Comparison of ENCODE assay signal across 21 cellular contexts in genomic region chr17:77637807-77638182, GRCh38.
DNase-seq lines count a peak whose midpoint lies in the region; ATAC-seq and TF ChIP-seq lines count a peak whose summit lies in the region.
"Had no signal": no experiment of that assay in that cellular context is flagged by ENCODE, and none has a peak within 500 bp of the region (broad histone marks: within the 10 kb centered on the region; RNA-seq: fewer than 3 reads in every experiment).

No MANE protein-coding gene starts in this region.

- H3K36me3 ChIP-seq in neural progenitor cell (no peaks in the 10 kb centered on the region), colonic mucosa (no peaks in the 10 kb centered on the region)

- H3K4me1 ChIP-seq in neural progenitor cell = peaks cover 33% of the 10 kb centered on the region
- no peaks in the 10 kb centered on the region for H3K4me1 ChIP-seq in colonic mucosa
- H3K4me1 ChIP-seq: body of pancreas had no signal

- TF ChIP-seq CTCF in neural progenitor cell (IDR thresholded peaks at IDR 0.05) = no peak
- TF ChIP-seq CTCF in colonic mucosa (IDR thresholded peaks at IDR 0.05) = no peak

- peak overlapping the region; percentile 93 for H3K27ac Mint-ChIP-seq in neural progenitor cell
- H3K27ac Mint-ChIP-seq: activated naive CD8-positive, alpha-beta T cell treated with anti-CD3 and anti-CD28 coated beads, Interleukin-2, amount 10 ng/mL, durations not matched to agents 7 days and 5 days; activated T-helper 17 cell treated with anti-CD3 and anti-CD28 coated beads, Interleukin-2, amount 50 U/mL, for 72 hours; CD4-positive, alpha-beta memory T cell; natural killer cell; T-helper 17 cell had no signal

- no peaks in the 10 kb centered on the region for H3K9me3 ChIP-seq in neural progenitor cell (ENCODE audit: low read depth)
- no peaks in the 10 kb centered on the region for H3K9me3 ChIP-seq in colonic mucosa
- H3K9me3 ChIP-seq: body of pancreas had no signal

- no peak for ATAC-seq in GM18517 (IDR thresholded peaks at IDR 0.05; ENCODE audit: unreplicated experiment)
- ATAC-seq: activated T-helper 17 cell treated with anti-CD3 and anti-CD28 coated beads, Interleukin-2, amount 50 U/mL, for 72 hours; body of pancreas; left cardiac atrium; Panc1; T-helper 17 cell had no signal

- H4K20me1 ChIP-seq in neural progenitor cell (ENCODE audit: low read depth) = no peaks in the 10 kb centered on the region

- peaks cover 51% of the 10 kb centered on the region for H3K4me1 Mint-ChIP-seq in neural progenitor cell
- H3K4me1 Mint-ChIP-seq: natural killer cell had no signal

- intact Hi-C loops in colonic mucosa (cut with DNase I) = no loop called here

- DNase-seq in ELF-1 (ENCODE audit: low read depth, low spot score) = peak; percentile 47
- peak; percentile 68 to 92 for DNase-seq in NCI-H524 (lab: John Stamatoyannopoulos, UW)
- peak; percentile 86 for DNase-seq in neural progenitor cell (ENCODE audit: low spot score)
- DNase-seq in DMS153 treated with DMSO at 0.1 percent for 48 hours (lab: John Stamatoyannopoulos, UW; ENCODE audit: unreplicated experiment) = no peak
- no peak for DNase-seq in colonic mucosa
- DNase-seq: activated naive CD8-positive, alpha-beta T cell treated with anti-CD3 and anti-CD28 coated beads, Interleukin-2, amount 10 ng/mL, durations not matched to agents 7 days and 5 days; body of pancreas; CD4-positive, alpha-beta memory T cell; DMS79; KG1; left cardiac atrium; natural killer cell; NCI-H146; NCI-H2171 treated with DMSO at 0.1 percent for 48 hours; stimulated activated CD4-positive, alpha-beta T cell treated with anti-CD3 and anti-CD28 coated beads, Interleukin-1b, Interleukin-23, amount 100 ng/mL, for 48 hours; T-helper 17 cell had no signal

- no peak overlapping the region for H3K4me2 ChIP-seq in neural progenitor cell

- H3K27me3 Mint-ChIP-seq in neural progenitor cell (ENCODE audit: insufficient read depth, low read depth) = peaks cover 16% of the 10 kb centered on the region

- no peak overlapping the region for H3K4me3 Mint-ChIP-seq in neural progenitor cell
- H3K4me3 Mint-ChIP-seq: activated naive CD8-positive, alpha-beta T cell treated with anti-CD3 and anti-CD28 coated beads, Interleukin-2, amount 10 ng/mL, durations not matched to agents 7 days and 5 days; activated T-helper 17 cell treated with anti-CD3 and anti-CD28 coated beads, Interleukin-2, amount 50 U/mL, for 72 hours; CD4-positive, alpha-beta memory T cell; natural killer cell; T-helper 17 cell had no signal

- H3K27me3 ChIP-seq in neural progenitor cell (no peaks in the 10 kb centered on the region), colonic mucosa (no peaks in the 10 kb centered on the region)
- H3K27me3 ChIP-seq: body of pancreas had no signal

- H3K4me3 ChIP-seq in neural progenitor cell (no peak overlapping the region), colonic mucosa (no peak overlapping the region)
- H3K4me3 ChIP-seq: body of pancreas, coronary artery had no signal

- H3F3A ChIP-seq in neural progenitor cell (ENCODE audit: low read depth) = peaks cover 16% of the 10 kb centered on the region

- H3K27ac ChIP-seq in cingulate gyrus (ENCODE audit: low read depth, low read length) = peak overlapping the region; percentile 10
- no peak overlapping the region for H3K27ac ChIP-seq in neural progenitor cell
- H3K27ac ChIP-seq in colonic mucosa = no peak overlapping the region
- H3K27ac ChIP-seq: body of pancreas, coronary artery had no signal

- H3K79me2 ChIP-seq in neural progenitor cell (ENCODE audit: low read depth) = no peaks in the 10 kb centered on the region

- no peaks in the 10 kb centered on the region for H3K9me3 Mint-ChIP-seq in neural progenitor cell
- H3K9me3 Mint-ChIP-seq: activated T-helper 17 cell treated with anti-CD3 and anti-CD28 coated beads, Interleukin-2, amount 50 U/mL, for 72 hours; CD4-positive, alpha-beta memory T cell; natural killer cell had no signal

- H2AFZ ChIP-seq in neural progenitor cell (replicated peaks) = no peak overlapping the region

- H3K9ac ChIP-seq in neural progenitor cell = no peak overlapping the region
- no peak overlapping the region for H3K9ac ChIP-seq in colonic mucosa (ENCODE audit: low read depth in 2 of 2, low read length in 2 of 2)

- no peaks in the 10 kb centered on the region for H3K36me3 Mint-ChIP-seq in neural progenitor cell
- H3K36me3 Mint-ChIP-seq: activated naive CD8-positive, alpha-beta T cell treated with anti-CD3 and anti-CD28 coated beads, Interleukin-2, amount 10 ng/mL, durations not matched to agents 7 days and 5 days; CD4-positive, alpha-beta memory T cell; natural killer cell had no signal

Comparison
In these comparisons a context has a peak if more than half of its experiments do, and no peak if none do; other contexts are left out.
1. DNase-seq: peak in ELF-1 (single experiment), NCI-H524 (2 of 2) and neural progenitor cell (single experiment); none in DMS153 treated with DMSO at 0.1 percent for 48 hours (single experiment) and colonic mucosa (single experiment).